ENCODE assay signal across 9 cellular contexts in the genomic region with DNA sequence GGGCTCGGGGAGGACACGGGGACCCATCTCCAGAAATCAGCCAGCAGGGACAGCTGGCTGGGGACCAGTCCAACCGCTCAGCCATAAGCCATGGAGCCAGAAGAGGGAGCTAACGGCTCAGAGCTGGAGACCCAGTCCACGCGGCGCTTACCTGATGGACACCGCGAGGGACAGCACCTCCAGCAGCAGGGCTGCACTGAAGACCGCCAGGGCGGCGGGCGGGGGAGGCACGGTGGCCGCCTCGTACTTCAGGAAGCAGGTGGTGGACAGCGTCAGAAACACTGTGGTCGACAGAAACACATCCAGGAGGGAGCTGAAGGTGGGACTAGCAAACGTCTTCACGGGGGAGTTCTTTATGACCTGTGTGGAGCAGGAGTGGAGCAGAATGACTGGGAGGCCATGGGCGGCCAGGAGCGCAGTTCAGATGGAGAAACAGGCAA.
DNase-seq lines count a peak whose midpoint lies in the region; ATAC-seq, FAIRE-seq and TF ChIP-seq lines count a peak whose summit lies in the region.
"Had no signal": no experiment of that assay in that cellular context is flagged by ENCODE, and none has a peak within 500 bp of the region (broad histone marks: within the 10 kb centered on the region; RNA-seq: fewer than 3 reads in every experiment).

No MANE protein-coding gene starts in this region.

- DNase-seq in D721Med (ENCODE audit: insufficient read length, low spot score) (peak; percentile 93), NB4 (ENCODE audit: low read depth) (peak; percentile 54), kidney glomerular epithelial cell (lab: John Stamatoyannopoulos, UW) (peak; percentile 71)
- peak; percentile 33 for DNase-seq in T-helper 2 cell treated with Interferon-gamma antibody and Interleukin-4, amounts not matched to agents 5 μg/mL and 100 μg/mL, for 36 hours (ENCODE audit: low spot score)
- no peak for DNase-seq in central memory CD8-positive, alpha-beta T cell (ENCODE audit: low spot score in 2 of 2)
- DNase-seq in stimulated activated CD4-positive, alpha-beta T cell treated with anti-CD3 and anti-CD28 coated beads, TNF-alpha, amount 100 ng/mL, for 24 hours (ENCODE audit: low read depth in 3 of 3) = peak in 2 of 3 experiments; percentile 6 to 35

- no peak for ATAC-seq in central memory CD8-positive, alpha-beta T cell (replicated peaks; ENCODE audit: extremely low read depth, poor library complexity, severe bottlenecking)
- ATAC-seq in GM19351 (IDR thresholded peaks at IDR 0.05; ENCODE audit: unreplicated experiment) (no peak), HG03108 (IDR thresholded peaks at IDR 0.05; ENCODE audit: unreplicated experiment) (no peak)

- peak; percentile 49 for TF ChIP-seq CTCF in D721Med (IDR thresholded peaks at IDR 0.05; ENCODE audit: insufficient read depth, missing control alignments)
- peak; percentile 42 for TF ChIP-seq CTCF in NB4 (IDR thresholded peaks at IDR 0.05; ENCODE audit: low read depth, low read length)

- TF ChIP-seq POLR2A in NB4 (IDR thresholded peaks at IDR 0.05; ENCODE audit: extremely low read depth, insufficient read length) = no peak

- no peak overlapping the region for H3K4me3 ChIP-seq in NB4 (ENCODE audit: low read depth, low read length)

- H3K27ac Mint-ChIP-seq in T-helper 2 cell treated with Interferon-gamma antibody and Interleukin-4, amounts not matched to agents 5 μg/mL and 100 μg/mL, for 36 hours = no peak overlapping the region
- peak overlapping the region; percentile 30 for H3K27ac Mint-ChIP-seq in central memory CD8-positive, alpha-beta T cell (ENCODE audit: low read depth)

- no peaks in the 10 kb centered on the region for H3K27me3 Mint-ChIP-seq in T-helper 2 cell treated with Interferon-gamma antibody and Interleukin-4, amounts not matched to agents 5 μg/mL and 100 μg/mL, for 36 hours (ENCODE audit: low read depth)
- no peaks in the 10 kb centered on the region for H3K27me3 Mint-ChIP-seq in central memory CD8-positive, alpha-beta T cell

- H3K4me1 Mint-ChIP-seq in T-helper 2 cell treated with Interferon-gamma antibody and Interleukin-4, amounts not matched to agents 5 μg/mL and 100 μg/mL, for 36 hours (ENCODE audit: low read depth) = no peaks in the 10 kb centered on the region
- peaks cover 9% of the 10 kb centered on the region for H3K4me1 Mint-ChIP-seq in central memory CD8-positive, alpha-beta T cell

- no peak overlapping the region for H3K4me3 Mint-ChIP-seq in T-helper 2 cell treated with Interferon-gamma antibody and Interleukin-4, amounts not matched to agents 5 μg/mL and 100 μg/mL, for 36 hours
- H3K4me3 Mint-ChIP-seq in central memory CD8-positive, alpha-beta T cell = no peak overlapping the region
- H3K4me3 Mint-ChIP-seq: IgD-negative memory B cell had no signal

- no peak for FAIRE-seq in D721Med (lab: Jason Lieb, UNC)

- H3K9me3 Mint-ChIP-seq in T-helper 2 cell treated with Interferon-gamma antibody and Interleukin-4, amounts not matched to agents 5 μg/mL and 100 μg/mL, for 36 hours = no peaks in the 10 kb centered on the region
- no peaks in the 10 kb centered on the region for H3K9me3 Mint-ChIP-seq in central memory CD8-positive, alpha-beta T cell
- H3K9me3 Mint-ChIP-seq: IgD-negative memory B cell had no signal

- H3K36me3 Mint-ChIP-seq in T-helper 2 cell treated with Interferon-gamma antibody and Interleukin-4, amounts not matched to agents 5 μg/mL and 100 μg/mL, for 36 hours (ENCODE audit: low read depth) = no peaks in the 10 kb centered on the region
- peaks cover 7% of the 10 kb centered on the region for H3K36me3 Mint-ChIP-seq in central memory CD8-positive, alpha-beta T cell (ENCODE audit: insufficient read depth)
- H3K36me3 Mint-ChIP-seq: IgD-negative memory B cell had no signal

Comparison
In these comparisons a context has a peak if more than half of its experiments do, and no peak if none do; other contexts are left out.
1. DNase-seq: peak in D721Med (single experiment), NB4 (single experiment), T-helper 2 cell treated with Interferon-gamma antibody and Interleukin-4, amounts not matched to agents 5 μg/mL and 100 μg/mL, for 36 hours (single experiment), kidney glomerular epithelial cell (single experiment) and stimulated activated CD4-positive, alpha-beta T cell treated with anti-CD3 and anti-CD28 coated beads, TNF-alpha, amount 100 ng/mL, for 24 hours (2 of 3); none in central memory CD8-positive, alpha-beta T cell (0 of 2).